In genomic region chr20:35478804-35479472, GRCh38 we compare ENCODE assay signal across 1 cellular context.
A peak's percentile ranks its signal among the peaks of the same experiment; 100 is the strongest.
TF ChIP-seq lines count a peak whose summit lies in the region.

No MANE protein-coding gene starts in this region.

TF ChIP-seq in H1, 55 proteins besides CTCF, POLR2A, EP300 and RAD21:
- 0 out of 2 replicates have a peak, but pooled peaks have one; percentile 20 for TF ChIP-seq TEAD4 (IDR thresholded peaks at IDR 0.05; ENCODE audit: low read depth, low read length)
- TF ChIP-seq CHD2 (IDR thresholded peaks at IDR 0.05; ENCODE audit: low read length) = no peak
